ENCODE assay signal across 1 cellular context in genomic region chr12:40745386-40745785, GRCh38.
TF ChIP-seq lines count a peak whose summit lies in the region.

No MANE protein-coding gene starts in this region.

TF ChIP-seq in HEK293T, 16 proteins besides CTCF, POLR2A, EP300 and RAD21:
- TF ChIP-seq FOXA1 (IDR thresholded peaks at IDR 0.05), result no peak
- TF ChIP-seq HDGF (IDR thresholded peaks at IDR 0.05; ENCODE audit: borderline replicate concordance), result no peak
- no peak for TF ChIP-seq NFRKB (IDR thresholded peaks at IDR 0.05)
- TF ChIP-seq LEF1 (IDR thresholded peaks at IDR 0.05; ENCODE audit: borderline replicate concordance), result no peak
- TF ChIP-seq SUZ12 (IDR thresholded peaks at IDR 0.05), result no peak
